10 cellular contexts compared by ENCODE assay signal in the genomic region with DNA sequence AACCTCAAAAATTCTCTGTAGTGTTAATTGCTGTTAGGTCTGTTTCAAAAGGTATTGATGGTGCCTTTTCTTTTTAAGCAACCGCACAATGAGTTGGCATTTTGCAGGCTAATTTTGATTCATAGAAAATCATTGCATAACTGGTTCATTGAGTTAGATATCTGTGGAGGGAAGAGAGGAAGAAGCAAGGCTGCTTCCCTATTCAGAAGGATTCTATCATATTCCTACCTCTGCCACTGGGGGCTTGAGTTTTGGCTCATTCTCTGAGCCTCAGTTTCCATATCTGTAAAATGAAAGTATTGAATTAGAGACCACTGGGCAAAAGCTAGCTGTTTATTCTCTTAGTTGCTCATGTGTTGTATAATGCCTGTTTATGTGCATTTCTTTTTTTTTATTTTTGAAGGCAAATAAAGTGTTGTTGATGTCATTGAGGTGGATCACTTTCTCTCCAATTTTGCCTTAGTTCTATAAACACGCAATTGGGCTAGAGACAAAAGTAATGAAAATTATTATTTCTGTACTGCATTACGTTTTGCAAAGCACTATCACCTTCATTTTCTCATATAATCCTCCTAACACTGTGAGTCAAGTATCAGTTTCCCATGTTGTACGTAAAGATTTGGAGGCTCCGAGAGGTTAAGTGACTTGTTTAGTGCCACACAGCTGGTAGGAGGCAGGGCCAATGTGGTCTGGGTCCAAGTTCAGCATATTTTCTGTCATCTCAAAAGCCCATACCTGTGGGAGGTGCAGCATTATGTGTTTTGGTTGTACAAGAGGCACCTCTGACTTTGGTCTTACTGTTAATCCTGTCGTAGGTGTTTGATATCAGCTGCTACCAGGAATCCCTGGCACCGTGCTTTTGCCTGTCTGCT. TPM values are rescaled to one million over a fixed set of nuclear protein-coding genes. Genes with fewer than 3 reads are reported as not detected.
DNase-seq lines count a peak whose midpoint lies in the region; ATAC-seq and TF ChIP-seq lines count a peak whose summit lies in the region.
"Had no signal": no experiment of that assay in that cellular context is flagged by ENCODE, and none has a peak within 500 bp of the region (broad histone marks: within the 10 kb centered on the region; RNA-seq: fewer than 3 reads in every experiment).

No MANE protein-coding gene starts in this region.

- intact Hi-C loops in A673 (cut with micrococcal nuclease; ENCODE audit: unreplicated experiment) = no loop called here
- intact Hi-C loops in activated CD4-positive, alpha-beta memory T cell treated with anti-CD3 and anti-CD28 coated beads for 36 hours (cut with micrococcal nuclease) = loop anchor here (1.0 kb wide), 1 partner anchor 206 kb away; no protein-coding TSS in a partner anchor

- H3K4me3 ChIP-seq in A673 (ENCODE audit: low read depth, low read length, poor library complexity, severe bottlenecking) = peak overlapping the region; percentile 87
- H3K4me3 ChIP-seq in DOHH2 (ENCODE audit: low read length) = no peak overlapping the region

- DNase-seq in A673 (ENCODE audit: low spot score) = no peak
- DNase-seq in activated CD4-positive, alpha-beta memory T cell treated with anti-CD3 and anti-CD28 coated beads for 36 hours = peak; percentile 58
- DNase-seq in mesothelial cell of epicardium (ENCODE audit: low spot score in 2 of 2, unreplicated experiment in 2 of 2) = no peak
- no peak for DNase-seq in NCI-H2029 treated with DMSO at 0.1 percent for 48 hours (lab: John Stamatoyannopoulos, UW)
- DNase-seq in A172 (ENCODE audit: low spot score) = no peak
- DNase-seq: activated naive CD8-positive, alpha-beta T cell treated with anti-CD3 and anti-CD28 coated beads, Interleukin-2, amount 10 ng/mL, durations not matched to agents 7 days and 5 days; pancreas had no signal

- POLR2A ChIA-PET in A673 (lab: Charles Lee; ENCODE audit: low non-redundant PET) = interaction anchor here (0.7 kb wide), 1 partner anchor 17 kb away, joined by 3 read pairs; no protein-coding TSS in a partner anchor
- POLR2A ChIA-PET in activated CD4-positive, alpha-beta memory T cell treated with anti-CD3 and anti-CD28 coated beads for 36 hours (lab: Charles Lee) = no interaction called here

- H3K4me2 ChIP-seq in DOHH2 (ENCODE audit: low read length) = peak overlapping the region; percentile 89; the same call in 1 of the 2 replicates

- H3K9me2 ChIP-seq in DOHH2 (replicated peaks; ENCODE audit: control insufficient read depth, low read length) = no peaks in the 10 kb centered on the region

- no TSS peak for BruUV-seq in A673 (replicated peaks; lab: Mats Ljungman, UMichigan)

- H3K27ac ChIP-seq in A673 (ENCODE audit: low read depth, low read length, poor library complexity, severe bottlenecking) (no peak overlapping the region), DOHH2 (ENCODE audit: low read depth, low read length) (no peak overlapping the region)
- H3K27ac ChIP-seq: pancreas had no signal

- peak overlapping the region; percentile 75 for H3K27ac Mint-ChIP-seq in activated CD4-positive, alpha-beta memory T cell treated with anti-CD3 and anti-CD28 coated beads for 36 hours
- peak overlapping the region; percentile 41 for H3K27ac Mint-ChIP-seq in mesothelial cell of epicardium
- H3K27ac Mint-ChIP-seq: activated naive CD8-positive, alpha-beta T cell treated with anti-CD3 and anti-CD28 coated beads, Interleukin-2, amount 10 ng/mL, durations not matched to agents 7 days and 5 days had no signal

- H3K79me2 ChIP-seq in DOHH2 (ENCODE audit: control insufficient read depth, low read length) = peaks cover 100% of the 10 kb centered on the region

- no peaks in the 10 kb centered on the region for H3K9me3 Mint-ChIP-seq in activated CD4-positive, alpha-beta memory T cell treated with anti-CD3 and anti-CD28 coated beads for 36 hours
- H3K9me3 Mint-ChIP-seq in mesothelial cell of epicardium = no peaks in the 10 kb centered on the region
- H3K9me3 Mint-ChIP-seq: activated naive CD8-positive, alpha-beta T cell treated with anti-CD3 and anti-CD28 coated beads, Interleukin-2, amount 10 ng/mL, durations not matched to agents 7 days and 5 days had no signal

- H3K4me1 Mint-ChIP-seq in activated CD4-positive, alpha-beta memory T cell treated with anti-CD3 and anti-CD28 coated beads for 36 hours (ENCODE audit: low read depth) = peaks cover 86% of the 10 kb centered on the region
- peaks cover 43% of the 10 kb centered on the region for H3K4me1 Mint-ChIP-seq in mesothelial cell of epicardium

- peak overlapping the region; percentile 86 for H3K4me3 Mint-ChIP-seq in activated CD4-positive, alpha-beta memory T cell treated with anti-CD3 and anti-CD28 coated beads for 36 hours
- no peak overlapping the region for H3K4me3 Mint-ChIP-seq in mesothelial cell of epicardium
- H3K4me3 Mint-ChIP-seq: activated naive CD8-positive, alpha-beta T cell treated with anti-CD3 and anti-CD28 coated beads, Interleukin-2, amount 10 ng/mL, durations not matched to agents 7 days and 5 days had no signal

- peaks cover 14% of the 10 kb centered on the region for H3F3A ChIP-seq in DOHH2 (ENCODE audit: control insufficient read depth, insufficient read depth)

- ATAC-seq in HG03159 (IDR thresholded peaks at IDR 0.05; ENCODE audit: unreplicated experiment) (no peak), HG02571 (IDR thresholded peaks at IDR 0.05; ENCODE audit: unreplicated experiment) (no peak)
- ATAC-seq: pancreas had no signal

- CTCF ChIA-PET in A673 (lab: Charles Lee) = no interaction called here
- CTCF ChIA-PET in activated CD4-positive, alpha-beta memory T cell treated with anti-CD3 and anti-CD28 coated beads for 36 hours (lab: Charles Lee) = interaction anchor here (1.1 to 5.6 kb wide), 3 partner anchors 208 to 859 kb away, joined by 5 to 38 read pairs (median 9); no protein-coding TSS in a partner anchor

- H4K20me1 ChIP-seq in DOHH2 (ENCODE audit: control insufficient read depth, insufficient read depth, low read depth, low read length) = peaks cover 50% of the 10 kb centered on the region

- H3K27me3 Mint-ChIP-seq in activated CD4-positive, alpha-beta memory T cell treated with anti-CD3 and anti-CD28 coated beads for 36 hours = no peaks in the 10 kb centered on the region
- H3K27me3 Mint-ChIP-seq in mesothelial cell of epicardium (ENCODE audit: low read depth) = peaks cover 2% of the 10 kb centered on the region

- H3K36me3 ChIP-seq in A673 (ENCODE audit: insufficient read depth, low read length, poor library complexity, severe bottlenecking) (peaks cover 47% of the 10 kb centered on the region), DOHH2 (ENCODE audit: control insufficient read depth, low read length) (peaks cover 89% of the 10 kb centered on the region)

- no peaks in the 10 kb centered on the region for H3K9me3 ChIP-seq in A673 (ENCODE audit: low read depth, low read length, poor library complexity, severe bottlenecking)
- no peaks in the 10 kb centered on the region for H3K9me3 ChIP-seq in DOHH2 (ENCODE audit: control insufficient read depth, insufficient read depth, low read length)
- H3K9me3 ChIP-seq: pancreas had no signal

- H3K36me3 Mint-ChIP-seq in activated CD4-positive, alpha-beta memory T cell treated with anti-CD3 and anti-CD28 coated beads for 36 hours = peaks cover 14% of the 10 kb centered on the region
- H3K36me3 Mint-ChIP-seq in mesothelial cell of epicardium = peaks cover 28% of the 10 kb centered on the region

- peaks cover 36% of the 10 kb centered on the region for H3K4me1 ChIP-seq in A673 (ENCODE audit: insufficient read depth, low read length, poor library complexity, severe bottlenecking)
- H3K4me1 ChIP-seq in DOHH2 (ENCODE audit: control insufficient read depth, low read length) = peaks cover 86% of the 10 kb centered on the region

- H3K27me3 ChIP-seq in A673 (replicated peaks; ENCODE audit: insufficient read depth, low read depth, low read length, poor library complexity) = no peaks in the 10 kb centered on the region
- H3K27me3 ChIP-seq in DOHH2 (ENCODE audit: control insufficient read depth, low read length) = no peaks in the 10 kb centered on the region
- H3K27me3 ChIP-seq: pancreas had no signal

- TF ChIP-seq CTCF in A673 (conservative IDR thresholded peaks at IDR 0.05; ENCODE audit: low read depth, low read length) (0 out of 2 replicates have a peak, but pooled peaks have one; percentile 28), DOHH2 (IDR thresholded peaks at IDR 0.05; ENCODE audit: low read depth, low read length, poor library complexity, severe bottlenecking) (peak; percentile 25), mesothelial cell of epicardium (IDR thresholded peaks at IDR 0.05; ENCODE audit: unreplicated experiment) (no peak)

RNA-seq across cellular contexts. Expression of gene TRIB2, which starts 5.9 kb away (rescaled TPM):
- total RNA-seq in A673 (2021) (92.3 and 100.0 TPM in 2 replicates), mesothelial cell of epicardium (21.1 to 25.4 TPM (median 23.7 TPM) in 3 replicates)
- total RNA-seq in activated CD4-positive, alpha-beta memory T cell treated with anti-CD3 and anti-CD28 coated beads for 36 hours = 1 to 10 TPM; 4.9 to 5.3 TPM
- 2.0 and 8.3 TPM in 2 replicates for total RNA-seq in A172 (2014; rRNA removed; shearing (Covaris generic))
